Comparison of ENCODE assay signal across 2 cellular contexts in genomic region chr16:2516391-2517240, GRCh38.
TF ChIP-seq lines count a peak whose summit lies in the region.

No MANE protein-coding gene starts in this region.

TF ChIP-seq in SK-N-SH, 30 proteins besides CTCF, POLR2A, EP300 and RAD21 (continued from another document):
- TF ChIP-seq FOXM1 (IDR thresholded peaks at IDR 0.05; ENCODE audit: low read depth) = no peak
- TF ChIP-seq REST (IDR thresholded peaks at IDR 0.05; ENCODE audit: low read depth, low read length) = no peak
- TF ChIP-seq SIN3A (IDR thresholded peaks at IDR 0.05; ENCODE audit: borderline replicate concordance, low read depth, low read length) = no peak
- TF ChIP-seq RXRA (IDR thresholded peaks at IDR 0.05; ENCODE audit: borderline replicate concordance, low read depth) = no peak
- no peak for TF ChIP-seq NRF1 (IDR thresholded peaks at IDR 0.05; ENCODE audit: low read depth, low read length)
- TF ChIP-seq SMC3 (IDR thresholded peaks at IDR 0.05; ENCODE audit: low read depth, low read length) = no peak
- no peak for TF ChIP-seq ELF1 (IDR thresholded peaks at IDR 0.05)

TF ChIP-seq in SK-N-SH treated with all-trans-retinoic acid at 6 μM for 48 hours, 23 proteins besides CTCF, POLR2A, EP300 and RAD21:
- TF ChIP-seq POU6F1 (CRISPR knock-in tag; IDR thresholded peaks at IDR 0.05; ENCODE audit: borderline replicate concordance, low read depth) (no peak), TCF4 (CRISPR knock-in tag; IDR thresholded peaks at IDR 0.05; ENCODE audit: borderline replicate concordance) (no peak), TOX (CRISPR knock-in tag; IDR thresholded peaks at IDR 0.05; ENCODE audit: borderline replicate concordance) (no peak), ZFP3 (CRISPR knock-in tag; IDR thresholded peaks at IDR 0.05) (no peak), ZFP30 (CRISPR knock-in tag; IDR thresholded peaks at IDR 0.05) (no peak), OSR1 (CRISPR knock-in tag; IDR thresholded peaks at IDR 0.05) (no peak), RARB (CRISPR knock-in tag; IDR thresholded peaks at IDR 0.05) (no peak), ZC3H10 (CRISPR knock-in tag; IDR thresholded peaks at IDR 0.05) (no peak), ZNF8 (CRISPR knock-in tag; IDR thresholded peaks at IDR 0.05) (no peak), ZNF565 (CRISPR knock-in tag; conservative IDR thresholded peaks at IDR 0.05; ENCODE audit: low read depth) (no peak), ARNTL (CRISPR knock-in tag; IDR thresholded peaks at IDR 0.05; ENCODE audit: borderline replicate concordance, low read depth) (no peak), ESRRG (CRISPR knock-in tag; IDR thresholded peaks at IDR 0.05) (no peak), GLIS3 (CRISPR knock-in tag; IDR thresholded peaks at IDR 0.05) (no peak), SNAI2 (CRISPR knock-in tag; IDR thresholded peaks at IDR 0.05) (no peak), PPARA (CRISPR knock-in tag; IDR thresholded peaks at IDR 0.05; ENCODE audit: borderline replicate concordance) (no peak), CREB5 (CRISPR knock-in tag; IDR thresholded peaks at IDR 0.05; ENCODE audit: low read depth) (no peak)
